19 cellular contexts compared by ENCODE assay signal in the genomic region with DNA sequence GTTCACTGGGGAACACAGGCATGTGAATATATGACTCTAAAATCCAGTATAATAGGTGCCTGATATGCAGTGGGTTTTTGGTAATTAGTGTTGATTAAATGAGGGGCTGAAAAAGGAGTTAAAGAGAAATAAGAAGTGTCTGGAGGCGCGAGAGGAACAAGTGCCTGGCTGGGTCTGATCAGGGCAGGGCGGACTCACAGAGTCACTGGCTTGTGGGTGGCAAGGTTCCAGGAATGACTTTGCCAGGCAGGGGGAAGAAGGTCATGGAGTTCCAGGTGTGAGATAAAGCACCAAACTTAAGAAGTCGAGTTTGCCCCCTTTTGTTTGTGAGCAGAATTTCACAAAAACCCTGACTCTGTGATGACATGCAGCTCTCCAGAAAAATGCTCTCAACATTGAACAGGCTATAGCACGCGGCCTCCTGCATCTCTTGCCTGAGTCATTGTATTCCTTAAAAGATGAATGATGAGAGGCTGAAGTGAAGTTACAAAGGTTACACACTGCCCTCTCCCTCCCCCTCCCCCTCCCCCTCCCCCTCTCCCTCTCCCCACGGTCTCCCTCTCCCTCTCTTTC.
"Had no signal": no experiment of that assay in that cellular context is flagged by ENCODE, and none has a peak within 500 bp of the region (broad histone marks: within the 10 kb centered on the region; RNA-seq: fewer than 3 reads in every experiment).

No MANE protein-coding gene starts in this region.

- H3K27me3 Mint-ChIP-seq: dendritic cell treated with granulocyte-macrophage colony-stimulating factor and Interleukin-4, amounts not matched to agents 40 ng/mL and 50 ng/mL, for 4 days; memory B cell had no signal

- H3K9me3 Mint-ChIP-seq: dendritic cell treated with granulocyte-macrophage colony-stimulating factor and Interleukin-4, amounts not matched to agents 40 ng/mL and 50 ng/mL, for 4 days; effector memory CD8-positive, alpha-beta T cell; immature natural killer cell; memory B cell; natural killer cell treated with Interleukin-12 subunit alpha and Interleukin-12 subunit beta and Interleukin-15 and Interleukin-18, amount 100 ng/mL, for 72 hours had no signal

- H3K27ac ChIP-seq: gastroesophageal sphincter, left lung, testis, tibial nerve, upper lobe of right lung, vagina had no signal

- H3K9me3 ChIP-seq: gastroesophageal sphincter, left lung, lower lobe of right lung, testis, tibial nerve, upper lobe of right lung, vagina had no signal

- H3K27me3 ChIP-seq: gastroesophageal sphincter, left lung, testis, tibial nerve, upper lobe of right lung, vagina had no signal

- H3K27ac Mint-ChIP-seq: dendritic cell treated with granulocyte-macrophage colony-stimulating factor and Interleukin-4, amounts not matched to agents 40 ng/mL and 50 ng/mL, for 4 days; effector memory CD8-positive, alpha-beta T cell; immature natural killer cell; memory B cell; natural killer cell treated with Interleukin-12 subunit alpha and Interleukin-12 subunit beta and Interleukin-15 and Interleukin-18, amount 100 ng/mL, for 72 hours had no signal

- ATAC-seq: effector memory CD8-positive, alpha-beta T cell; gastroesophageal sphincter; left lung; lower lobe of right lung; natural killer cell treated with Interleukin-12 subunit alpha and Interleukin-12 subunit beta and Interleukin-15 and Interleukin-18, amount 100 ng/mL, for 72 hours; right cardiac atrium; stimulated activated naive CD8-positive, alpha-beta T cell treated with anti-CD3 and anti-CD28 coated beads, Interleukin-15, Interleukin-2, amounts not matched to agents 100 U/mL and 50 U/mL, for 24 hours; upper lobe of right lung had no signal

- H3K4me3 Mint-ChIP-seq: dendritic cell treated with granulocyte-macrophage colony-stimulating factor and Interleukin-4, amounts not matched to agents 40 ng/mL and 50 ng/mL, for 4 days; effector memory CD8-positive, alpha-beta T cell; immature natural killer cell; memory B cell; natural killer cell treated with Interleukin-12 subunit alpha and Interleukin-12 subunit beta and Interleukin-15 and Interleukin-18, amount 100 ng/mL, for 72 hours had no signal

- DNase-seq: cerebellar nuclear complex; effector memory CD8-positive, alpha-beta T cell; glutamatergic neuron; immature natural killer cell; left lung; lower lobe of right lung; midbrain; right cardiac atrium; small intestine; stimulated activated CD4-positive, alpha-beta T cell treated with anti-CD3 and anti-CD28 coated beads, Interleukin-2, amount 100 ng/mL, for 48 hours; stimulated activated naive CD8-positive, alpha-beta T cell treated with anti-CD3 and anti-CD28 coated beads, Interleukin-15, Interleukin-2, amounts not matched to agents 100 U/mL and 50 U/mL, for 24 hours; testis; upper lobe of right lung had no signal

- H3K36me3 Mint-ChIP-seq: memory B cell; natural killer cell treated with Interleukin-12 subunit alpha and Interleukin-12 subunit beta and Interleukin-15 and Interleukin-18, amount 100 ng/mL, for 72 hours had no signal

- H3K4me3 ChIP-seq: gastroesophageal sphincter, left lung, lower lobe of right lung, tibial nerve, upper lobe of right lung, vagina had no signal

- H3K36me3 ChIP-seq: gastroesophageal sphincter, left lung, lower lobe of right lung, tibial nerve, upper lobe of right lung, vagina had no signal

- H3K4me1 Mint-ChIP-seq: immature natural killer cell, memory B cell had no signal
